Comparison of ENCODE assay signal across 10 cellular contexts in the genomic region with DNA sequence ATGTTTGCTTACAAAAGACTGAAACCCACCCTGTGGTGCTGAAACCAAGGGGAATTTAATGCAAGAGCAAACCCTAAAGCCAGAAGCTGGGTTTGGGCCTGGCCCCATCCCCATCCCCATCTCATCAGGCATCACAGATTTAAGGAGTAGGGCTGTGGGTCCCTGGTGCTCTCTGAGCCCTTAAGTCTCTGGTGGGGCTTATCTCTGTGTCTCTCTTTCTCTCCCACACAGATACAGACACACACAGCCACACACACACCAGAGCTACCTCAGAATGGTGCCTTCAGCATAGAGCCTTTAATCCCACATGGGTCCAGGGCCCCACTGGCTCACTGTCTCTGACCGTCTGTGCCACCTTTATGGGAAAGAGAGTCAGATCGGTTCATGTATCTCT.
DNase-seq lines count a peak whose midpoint lies in the region; ATAC-seq and TF ChIP-seq lines count a peak whose summit lies in the region.
"Had no signal": no experiment of that assay in that cellular context is flagged by ENCODE, and none has a peak within 500 bp of the region (broad histone marks: within the 10 kb centered on the region; RNA-seq: fewer than 3 reads in every experiment).

No MANE protein-coding gene starts in this region.

- peaks cover 16% of the 10 kb centered on the region for H3K36me3 Mint-ChIP-seq in T-helper 1 cell treated with Interleukin-12 subunit alpha and Interleukin-12 subunit beta and Interleukin-4 antibody, amounts not matched to agents 30 μg/mL and 1 μg/mL, for 36 hours (ENCODE audit: low read depth)
- peaks cover 0 to 4% of the 10 kb centered on the region in 2 donors for H3K36me3 Mint-ChIP-seq in activated T-cell treated with anti-CD3 and anti-CD28 coated beads, Interleukin-2, amount 50 U/mL, for 72 hours (ENCODE audit: insufficient read depth in 2 of 2)
- H3K36me3 Mint-ChIP-seq in type B pancreatic cell, result no peaks in the 10 kb centered on the region

- no peaks in the 10 kb centered on the region for H3K9me3 Mint-ChIP-seq in T-helper 1 cell treated with Interleukin-12 subunit alpha and Interleukin-12 subunit beta and Interleukin-4 antibody, amounts not matched to agents 30 μg/mL and 1 μg/mL, for 36 hours
- no peaks in the 10 kb centered on the region for H3K9me3 Mint-ChIP-seq in activated T-cell treated with anti-CD3 and anti-CD28 coated beads, Interleukin-2, amount 50 U/mL, for 72 hours
- H3K9me3 Mint-ChIP-seq in type B pancreatic cell, result no peaks in the 10 kb centered on the region

- no peaks in the 10 kb centered on the region for H3K9me3 ChIP-seq in lower lobe of right lung

- H3K4me3 Mint-ChIP-seq in T-helper 1 cell treated with Interleukin-12 subunit alpha and Interleukin-12 subunit beta and Interleukin-4 antibody, amounts not matched to agents 30 μg/mL and 1 μg/mL, for 36 hours, result peak overlapping the region; percentile 84
- peak overlapping the region; percentile 82 to 97 for H3K4me3 Mint-ChIP-seq in activated T-cell treated with anti-CD3 and anti-CD28 coated beads, Interleukin-2, amount 50 U/mL, for 72 hours
- no peak overlapping the region for H3K4me3 Mint-ChIP-seq in type B pancreatic cell

- intact Hi-C loops in lower lobe of right lung (cut with DNase I), result no loop called here

- no peaks in the 10 kb centered on the region for H3K27me3 Mint-ChIP-seq in T-helper 1 cell treated with Interleukin-12 subunit alpha and Interleukin-12 subunit beta and Interleukin-4 antibody, amounts not matched to agents 30 μg/mL and 1 μg/mL, for 36 hours (ENCODE audit: low read depth)
- no peaks in the 10 kb centered on the region for H3K27me3 Mint-ChIP-seq in activated T-cell treated with anti-CD3 and anti-CD28 coated beads, Interleukin-2, amount 50 U/mL, for 72 hours (ENCODE audit: low read depth)
- no peaks in the 10 kb centered on the region for H3K27me3 Mint-ChIP-seq in type B pancreatic cell

- peak overlapping the region; percentile 97 for H3K27ac Mint-ChIP-seq in T-helper 1 cell treated with Interleukin-12 subunit alpha and Interleukin-12 subunit beta and Interleukin-4 antibody, amounts not matched to agents 30 μg/mL and 1 μg/mL, for 36 hours
- peak overlapping the region; percentile 99 for H3K27ac Mint-ChIP-seq in activated T-cell treated with anti-CD3 and anti-CD28 coated beads, Interleukin-2, amount 50 U/mL, for 72 hours
- H3K27ac Mint-ChIP-seq in type B pancreatic cell, result no peak overlapping the region

- ATAC-seq in activated T-cell treated with anti-CD3 and anti-CD28 coated beads, Interleukin-2, amount 50 U/mL, for 72 hours (replicated peaks in 1 of 2), result peak; percentile 26 to 27
- ATAC-seq in lower lobe of right lung (no peak), HG03378 (IDR thresholded peaks at IDR 0.05; ENCODE audit: unreplicated experiment) (no peak)

- TF ChIP-seq CTCF in lower lobe of right lung (IDR thresholded peaks at IDR 0.05) (no peak), type B pancreatic cell (conservative IDR thresholded peaks at IDR 0.05) (no peak)

- H3K36me3 ChIP-seq in lower lobe of right lung, result no peaks in the 10 kb centered on the region

- H3K4me1 Mint-ChIP-seq in T-helper 1 cell treated with Interleukin-12 subunit alpha and Interleukin-12 subunit beta and Interleukin-4 antibody, amounts not matched to agents 30 μg/mL and 1 μg/mL, for 36 hours (ENCODE audit: low read depth), result peaks cover 63% of the 10 kb centered on the region
- peaks cover 59% of the 10 kb centered on the region for H3K4me1 Mint-ChIP-seq in activated T-cell treated with anti-CD3 and anti-CD28 coated beads, Interleukin-2, amount 50 U/mL, for 72 hours (ENCODE audit: low read depth)
- H3K4me1 Mint-ChIP-seq in type B pancreatic cell (ENCODE audit: unreplicated experiment), result peaks cover 45% of the 10 kb centered on the region

- H3K4me3 ChIP-seq in lower lobe of right lung, result peak overlapping the region; percentile 48

- H3K27ac ChIP-seq in lower lobe of right lung, result peak overlapping the region; percentile 84
- peak overlapping the region; percentile 45 for H3K27ac ChIP-seq in substantia nigra (ENCODE audit: low read depth, low read length, poor library complexity, severe bottlenecking)

- H3K4me1 ChIP-seq in lower lobe of right lung, result peaks cover 36% of the 10 kb centered on the region

- no peak for DNase-seq in T-helper 1 cell
- DNase-seq in activated T-cell treated with anti-CD3 and anti-CD28 coated beads, Interleukin-2, amount 50 U/mL, for 72 hours, result peak in 1 of 2 donors; percentile 15
- no peak for DNase-seq in lower lobe of right lung
- no peak for DNase-seq in substantia nigra (lab: John Stamatoyannopoulos, UW)
- no peak for DNase-seq in stimulated activated CD4-positive, alpha-beta T cell treated with anti-CD3 and anti-CD28 coated beads, Interleukin-1b, Interleukin-23, amount 100 ng/mL, for 48 hours
- no peak for DNase-seq in type B pancreatic cell (ENCODE audit: extremely low spot score, unreplicated experiment)
- DNase-seq: 8988T, NCI-H2029 had no signal

- H3K27me3 ChIP-seq in lower lobe of right lung (ENCODE audit: low read depth), result no peaks in the 10 kb centered on the region

Comparison
In these comparisons a context has a peak if more than half of its experiments do, and no peak if none do; other contexts are left out.
1. ATAC-seq: peak in activated T-cell treated with anti-CD3 and anti-CD28 coated beads, Interleukin-2, amount 50 U/mL, for 72 hours (2 of 2); none in lower lobe of right lung (0 of 2) and HG03378 (single experiment).